In genomic region chr3:129329858-129330257, GRCh38 we compare ENCODE assay signal across 10 cellular contexts.
"Had no signal": no experiment of that assay in that cellular context is flagged by ENCODE, and none has a peak within 500 bp of the region (broad histone marks: within the 10 kb centered on the region; RNA-seq: fewer than 3 reads in every experiment).

No MANE protein-coding gene starts in this region.

- H3K4me3 ChIP-seq: GM23248, GM23338, HAP-1 had no signal

- H3K4me2 ChIP-seq: GM23338 had no signal

- H3K36me3 ChIP-seq: HAP-1 had no signal

- H3K9me3 ChIP-seq: HAP-1 had no signal

- H3K27ac ChIP-seq: GM23248 had no signal

- FAIRE-seq: H1, H54 had no signal

- H3K9ac ChIP-seq: GM23248 had no signal

- H2AFZ ChIP-seq: GM23248, GM23338 had no signal

- DNase-seq: GM23248, GOT3, H7, H9, HCEC 1CT, HFFc6 had no signal

- H3K4me1 ChIP-seq: HAP-1 had no signal
